Comparison of ENCODE assay signal across 31 cellular contexts in the genomic region with DNA sequence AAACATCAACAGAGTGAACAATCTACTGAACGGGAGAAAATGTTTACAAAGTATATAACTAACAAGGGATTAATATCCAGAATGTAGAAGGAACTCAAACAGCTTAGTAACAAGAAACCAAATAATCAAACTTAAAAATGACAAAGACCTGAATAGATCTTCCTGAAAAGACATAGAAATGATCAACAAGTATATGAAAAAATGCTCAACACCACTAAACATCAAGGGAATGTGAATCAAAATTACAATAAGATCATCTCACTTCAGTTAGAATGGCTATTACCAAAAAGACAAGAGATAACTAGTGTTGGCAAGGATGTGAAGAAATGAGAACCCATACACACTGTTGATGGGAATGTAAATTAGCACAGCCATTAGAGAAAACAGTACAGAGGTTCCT.
"Had no signal": no experiment of that assay in that cellular context is flagged by ENCODE, and none has a peak within 500 bp of the region (broad histone marks: within the 10 kb centered on the region; RNA-seq: fewer than 3 reads in every experiment).

No MANE protein-coding gene starts in this region.

- H3K9me3 Mint-ChIP-seq: activated CD4-positive, alpha-beta memory T cell treated with anti-CD3 and anti-CD28 coated beads for 36 hours; activated CD4-positive, alpha-beta T cell treated with anti-CD3 and anti-CD28 coated beads, Interleukin-2, amount 10 ng/mL, durations not matched to agents 24 days and 14 days; activated naive CD4-positive, alpha-beta T cell treated with anti-CD3 and anti-CD28 coated beads for 36 hours; activated naive CD4-positive, alpha-beta T cell treated with anti-CD3 and anti-CD28 coated beads, Interleukin-2, amount 50 U/mL, for 24 hours; activated naive CD8-positive, alpha-beta T cell treated with anti-CD3 and anti-CD28 coated beads for 36 hours; activated T-helper 1 cell treated with anti-CD3 and anti-CD28 coated beads, Interleukin-12 subunit alpha, Interleukin-12 subunit beta, Interleukin-2, Interleukin-4 antibody, amounts not matched to agents 30 ng/mL and 10 ng/mL and 1 ng/mL, durations not matched to agents 14 hours and 24 hours and 36 hours; activated T-helper 2 cell treated with anti-CD3 and anti-CD28 coated beads, Interferon-gamma antibody, Interleukin-2, Interleukin-4, amounts not matched to agents 10 μg/mL and 5 μg/mL and 100 μg/mL, durations not matched to agents 14 hours and 24 hours and 36 hours had no signal

- H3K27me3 Mint-ChIP-seq: activated CD4-positive, alpha-beta memory T cell treated with anti-CD3 and anti-CD28 coated beads for 36 hours; activated CD4-positive, alpha-beta T cell treated with anti-CD3 and anti-CD28 coated beads for 36 hours; activated CD8-positive, alpha-beta memory T cell treated with anti-CD3 and anti-CD28 coated beads, Interleukin-2, amount 10 ng/mL, durations not matched to agents 7 days and 5 days; activated naive CD4-positive, alpha-beta T cell treated with anti-CD3 and anti-CD28 coated beads, Interleukin-2, amount 50 U/mL, for 24 hours; activated naive CD8-positive, alpha-beta T cell treated with anti-CD3 and anti-CD28 coated beads, Interleukin-2, amount 50 U/mL, for 24 hours had no signal

- H3K9me3 ChIP-seq: adrenal gland, body of pancreas, heart left ventricle had no signal

- ATAC-seq: activated CD4-positive, alpha-beta T cell treated with anti-CD3 and anti-CD28 coated beads for 36 hours; activated CD8-positive, alpha-beta memory T cell treated with anti-CD3 and anti-CD28 coated beads, Interleukin-2, amount 10 ng/mL, durations not matched to agents 7 days and 5 days; activated CD8-positive, alpha-beta T cell treated with anti-CD3 and anti-CD28 coated beads, Interleukin-2, amount 10 ng/mL, durations not matched to agents 7 days and 5 days; activated naive CD8-positive, alpha-beta T cell treated with anti-CD3 and anti-CD28 coated beads, Interleukin-2, amount 50 U/mL, for 24 hours; body of pancreas; esophagus mucosa; heart left ventricle had no signal

- H3K36me3 Mint-ChIP-seq: activated CD4-positive, alpha-beta memory T cell treated with anti-CD3 and anti-CD28 coated beads for 36 hours; activated CD8-positive, alpha-beta memory T cell treated with anti-CD3 and anti-CD28 coated beads, Interleukin-2, amount 10 ng/mL, durations not matched to agents 7 days and 5 days; activated naive CD4-positive, alpha-beta T cell treated with anti-CD3 and anti-CD28 coated beads, Interleukin-2, amount 50 U/mL, for 24 hours; activated naive CD8-positive, alpha-beta T cell treated with anti-CD3 and anti-CD28 coated beads for 36 hours had no signal

- FAIRE-seq: colon, frontal cortex had no signal

- H3K4me1 ChIP-seq: adrenal gland, body of pancreas had no signal

- H3K27me3 ChIP-seq: adrenal gland, body of pancreas, heart left ventricle had no signal

- DNase-seq: activated CD4-positive, alpha-beta memory T cell treated with anti-CD3 and anti-CD28 coated beads for 36 hours; activated CD4-positive, alpha-beta T cell treated with anti-CD3 and anti-CD28 coated beads for 36 hours; activated CD4-positive, CD25-positive, alpha-beta regulatory T cell; activated CD4-positive, CD25-positive, alpha-beta regulatory T cell treated with anti-CD3 and anti-CD28 coated beads, Interleukin-2, amount 50 U/mL, for 72 hours; activated CD8-positive, alpha-beta memory T cell treated with anti-CD3 and anti-CD28 coated beads, Interleukin-2, amount 10 ng/mL, durations not matched to agents 7 days and 5 days; activated CD8-positive, alpha-beta memory T cell treated with anti-CD3 and anti-CD28 coated beads, Interleukin-2, amount 50 U/mL, for 4 hours; activated CD8-positive, alpha-beta T cell treated with anti-CD3 and anti-CD28 coated beads, Interleukin-2, amount 10 ng/mL, durations not matched to agents 7 days and 5 days; activated effector memory CD4-positive, alpha-beta T cell treated with anti-CD3 and anti-CD28 coated beads, Interleukin-2, amount 50 U/mL, for 16 hours; activated naive CD4-positive, alpha-beta T cell treated with anti-CD3 and anti-CD28 coated beads for 36 hours; activated naive CD8-positive, alpha-beta T cell treated with anti-CD3 and anti-CD28 coated beads for 36 hours; activated naive CD8-positive, alpha-beta T cell treated with anti-CD3 and anti-CD28 coated beads, Interleukin-2, amount 50 U/mL, for 24 hours; activated T-cell treated with anti-CD3 and anti-CD28 coated beads, Interleukin-2, amount 50 U/mL, for 1 hour; activated T-cell treated with anti-CD3 and anti-CD28 coated beads, Interleukin-2, amount 50 U/mL, for 48 hours; adrenal gland; amygdala; aorta; body of pancreas; caudate nucleus; cortex of kidney; effector CD8-positive, alpha-beta T cell; endodermal cell; foreskin fibroblast; heart left ventricle; T-helper 2 cell had no signal

- H3K27ac Mint-ChIP-seq: activated CD4-positive, alpha-beta memory T cell treated with anti-CD3 and anti-CD28 coated beads for 36 hours; activated CD4-positive, alpha-beta T cell treated with anti-CD3 and anti-CD28 coated beads for 36 hours; activated CD4-positive, alpha-beta T cell treated with anti-CD3 and anti-CD28 coated beads, Interleukin-2, amount 10 ng/mL, durations not matched to agents 24 days and 14 days; activated CD8-positive, alpha-beta memory T cell treated with anti-CD3 and anti-CD28 coated beads, Interleukin-2, amount 10 ng/mL, durations not matched to agents 7 days and 5 days; activated CD8-positive, alpha-beta T cell treated with anti-CD3 and anti-CD28 coated beads, Interleukin-2, amount 10 ng/mL, durations not matched to agents 7 days and 5 days; activated naive CD4-positive, alpha-beta T cell treated with anti-CD3 and anti-CD28 coated beads for 36 hours; activated naive CD4-positive, alpha-beta T cell treated with anti-CD3 and anti-CD28 coated beads, Interleukin-2, amount 50 U/mL, for 24 hours; activated naive CD8-positive, alpha-beta T cell treated with anti-CD3 and anti-CD28 coated beads for 36 hours; activated naive CD8-positive, alpha-beta T cell treated with anti-CD3 and anti-CD28 coated beads, Interleukin-2, amount 50 U/mL, for 24 hours; activated T-helper 1 cell treated with anti-CD3 and anti-CD28 coated beads, Interleukin-12 subunit alpha, Interleukin-12 subunit beta, Interleukin-2, Interleukin-4 antibody, amounts not matched to agents 30 ng/mL and 10 ng/mL and 1 ng/mL, durations not matched to agents 14 hours and 24 hours and 36 hours; activated T-helper 2 cell treated with anti-CD3 and anti-CD28 coated beads, Interferon-gamma antibody, Interleukin-2, Interleukin-4, amounts not matched to agents 10 μg/mL and 5 μg/mL and 100 μg/mL, durations not matched to agents 14 hours and 24 hours and 36 hours; endodermal cell had no signal

- H3K4me3 Mint-ChIP-seq: activated CD4-positive, alpha-beta memory T cell treated with anti-CD3 and anti-CD28 coated beads for 36 hours; activated CD4-positive, alpha-beta T cell treated with anti-CD3 and anti-CD28 coated beads for 36 hours; activated CD4-positive, alpha-beta T cell treated with anti-CD3 and anti-CD28 coated beads, Interleukin-2, amount 10 ng/mL, durations not matched to agents 24 days and 14 days; activated CD8-positive, alpha-beta memory T cell treated with anti-CD3 and anti-CD28 coated beads, Interleukin-2, amount 10 ng/mL, durations not matched to agents 7 days and 5 days; activated CD8-positive, alpha-beta T cell treated with anti-CD3 and anti-CD28 coated beads, Interleukin-2, amount 10 ng/mL, durations not matched to agents 7 days and 5 days; activated naive CD4-positive, alpha-beta T cell treated with anti-CD3 and anti-CD28 coated beads for 36 hours; activated naive CD4-positive, alpha-beta T cell treated with anti-CD3 and anti-CD28 coated beads, Interleukin-2, amount 50 U/mL, for 24 hours; activated naive CD8-positive, alpha-beta T cell treated with anti-CD3 and anti-CD28 coated beads for 36 hours; activated naive CD8-positive, alpha-beta T cell treated with anti-CD3 and anti-CD28 coated beads, Interleukin-2, amount 50 U/mL, for 24 hours; activated T-helper 1 cell treated with anti-CD3 and anti-CD28 coated beads, Interleukin-12 subunit alpha, Interleukin-12 subunit beta, Interleukin-2, Interleukin-4 antibody, amounts not matched to agents 30 ng/mL and 10 ng/mL and 1 ng/mL, durations not matched to agents 14 hours and 24 hours and 36 hours; endodermal cell had no signal

- H3K4me1 Mint-ChIP-seq: activated CD4-positive, alpha-beta T cell treated with anti-CD3 and anti-CD28 coated beads, Interleukin-2, amount 10 ng/mL, durations not matched to agents 24 days and 14 days; activated CD8-positive, alpha-beta memory T cell treated with anti-CD3 and anti-CD28 coated beads, Interleukin-2, amount 10 ng/mL, durations not matched to agents 7 days and 5 days; activated naive CD4-positive, alpha-beta T cell treated with anti-CD3 and anti-CD28 coated beads, Interleukin-2, amount 50 U/mL, for 24 hours; activated naive CD8-positive, alpha-beta T cell treated with anti-CD3 and anti-CD28 coated beads for 36 hours; endodermal cell had no signal

- H3K27ac ChIP-seq: adrenal gland, body of pancreas, heart left ventricle had no signal

- H3K36me3 ChIP-seq: adrenal gland, heart left ventricle had no signal

- H3K4me3 ChIP-seq: adrenal gland, body of pancreas, heart left ventricle had no signal
